20 cellular contexts compared by ENCODE assay signal in genomic region chr1:162327791-162328165, GRCh38. TPM values are rescaled to one million over a fixed set of nuclear protein-coding genes. Genes with fewer than 3 reads are reported as not detected.
"Had no signal": no experiment of that assay in that cellular context is flagged by ENCODE, and none has a peak within 500 bp of the region (broad histone marks: within the 10 kb centered on the region; RNA-seq: fewer than 3 reads in every experiment).

No MANE protein-coding gene starts in this region.

- H3K4me1 Mint-ChIP-seq: activated T-helper 17 cell treated with anti-CD3 and anti-CD28 coated beads, Interleukin-2, amount 50 U/mL, for 72 hours; endodermal cell; memory B cell; stimulated activated naive B cell treated with anti-CD40 and anti-IgM and Interleukin-4, amounts not matched to agents 10 μg/mL and 1 μg/mL and 100 μg/mL, for 72 hours had no signal

- H3K9me3 Mint-ChIP-seq: activated T-helper 17 cell treated with anti-CD3 and anti-CD28 coated beads, Interleukin-2, amount 50 U/mL, for 72 hours; endodermal cell; memory B cell; naive thymus-derived CD4-positive, alpha-beta T cell; stimulated activated naive B cell treated with anti-CD40 and anti-IgM and Interleukin-4, amounts not matched to agents 10 μg/mL and 1 μg/mL and 100 μg/mL, for 72 hours had no signal

- H3K4me3 ChIP-seq: mucosa of descending colon, tibial nerve, vagina had no signal

- H3K9me3 ChIP-seq: mucosa of descending colon, tibial nerve, vagina had no signal

- H3K27me3 ChIP-seq: tibial nerve, vagina had no signal

- H3K4me3 Mint-ChIP-seq: activated T-helper 17 cell treated with anti-CD3 and anti-CD28 coated beads, Interleukin-2, amount 50 U/mL, for 72 hours; endodermal cell; memory B cell; naive thymus-derived CD4-positive, alpha-beta T cell; stimulated activated naive B cell treated with anti-CD40 and anti-IgM and Interleukin-4, amounts not matched to agents 10 μg/mL and 1 μg/mL and 100 μg/mL, for 72 hours had no signal

- H3K4me1 ChIP-seq: parathyroid adenoma, vagina had no signal

- H2AFZ ChIP-seq: parathyroid adenoma had no signal

- H3K9ac ChIP-seq: parathyroid adenoma had no signal

- H3K79me2 ChIP-seq: parathyroid adenoma had no signal

- H3K27ac Mint-ChIP-seq: activated T-helper 17 cell treated with anti-CD3 and anti-CD28 coated beads, Interleukin-2, amount 50 U/mL, for 72 hours; endodermal cell; memory B cell; naive thymus-derived CD4-positive, alpha-beta T cell; stimulated activated naive B cell treated with anti-CD40 and anti-IgM and Interleukin-4, amounts not matched to agents 10 μg/mL and 1 μg/mL and 100 μg/mL, for 72 hours had no signal

- ATAC-seq: activated T-helper 17 cell treated with anti-CD3 and anti-CD28 coated beads, Interleukin-2, amount 50 U/mL, for 72 hours; mucosa of descending colon; stimulated activated naive B cell treated with anti-CD40 and anti-IgM and Interleukin-4, amounts not matched to agents 10 μg/mL and 1 μg/mL and 100 μg/mL, for 72 hours had no signal

- H3K36me3 ChIP-seq: tibial nerve, vagina had no signal

- H3K36me3 Mint-ChIP-seq: memory B cell; naive thymus-derived CD4-positive, alpha-beta T cell; stimulated activated naive B cell treated with anti-CD40 and anti-IgM and Interleukin-4, amounts not matched to agents 10 μg/mL and 1 μg/mL and 100 μg/mL, for 72 hours had no signal

- H3K27ac ChIP-seq: parathyroid adenoma, tibial nerve, vagina, VCaP had no signal

- DNase-seq: activated CD4-positive, alpha-beta T cell treated with anti-CD3 and anti-CD28 coated beads for 1 hour; activated CD4-positive, alpha-beta T cell treated with anti-CD3 and anti-CD28 coated beads, Interleukin-2, amount 50 U/mL, for 48 hours; activated naive CD4-positive, alpha-beta T cell treated with Interleukin-2 at 50 U/mL for 16 hours; endodermal cell; islet precursor cell; mucosa of descending colon; naive thymus-derived CD4-positive, alpha-beta T cell; stimulated activated CD4-positive, alpha-beta T cell treated with anti-CD3 and anti-CD28 coated beads, Interleukin-15, amount 100 ng/mL, for 24 hours; stimulated activated CD4-positive, alpha-beta T cell treated with anti-CD3 and anti-CD28 coated beads, Interleukin-4, amount 100 ng/mL, for 1 hour; stimulated activated naive B cell treated with anti-CD40 and anti-IgM and Interleukin-4, amounts not matched to agents 10 μg/mL and 1 μg/mL and 100 μg/mL, for 72 hours; substantia nigra; T1000 had no signal

RNA-seq across cellular contexts. Expression of gene SPATA46, which starts 48.9 kb away (rescaled TPM):
- total RNA-seq: activated T-helper 17 cell treated with anti-CD3 and anti-CD28 coated beads, Interleukin-2, amount 50 U/mL, for 72 hours; cerebellum; dermis blood vessel endothelial cell; endodermal cell; mucosa of descending colon; naive thymus-derived CD4-positive, alpha-beta T cell; tibial nerve; vagina had no signal

RNA-seq across cellular contexts. Expression of gene C1orf226, which starts 53.8 kb away (rescaled TPM):
- total RNA-seq: activated T-helper 17 cell treated with anti-CD3 and anti-CD28 coated beads, Interleukin-2, amount 50 U/mL, for 72 hours had no signal
